In the genomic region with DNA sequence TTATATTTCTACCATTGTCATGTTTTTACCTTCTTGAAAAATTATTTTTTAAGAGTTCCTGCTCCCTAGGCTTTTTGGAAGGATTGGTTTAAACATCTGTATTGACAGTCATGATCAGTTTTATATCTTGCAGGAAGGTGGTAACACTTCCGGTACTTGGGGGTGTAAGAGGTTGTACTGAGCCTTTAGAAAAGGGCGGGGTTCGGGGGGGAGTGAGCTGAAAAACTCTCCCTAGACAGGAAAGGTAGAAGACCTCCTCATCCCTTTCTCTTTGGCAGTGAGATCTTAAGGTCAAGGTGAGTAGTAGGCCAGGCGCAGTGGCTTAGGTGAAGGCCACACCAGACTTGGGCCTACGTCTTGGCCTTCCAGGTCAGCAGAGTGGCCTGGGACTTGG, we compare ENCODE assay signal across 11 cellular contexts. TPM values are rescaled to one million over a fixed set of nuclear protein-coding genes. Genes with fewer than 3 reads are reported as not detected.
A peak's percentile ranks its signal among the peaks of the same experiment; 100 is the strongest.
DNase-seq lines count a peak whose midpoint lies in the region; ATAC-seq and TF ChIP-seq lines count a peak whose summit lies in the region.
"Had no signal": no experiment of that assay in that cellular context is flagged by ENCODE, and none has a peak within 500 bp of the region (broad histone marks: within the 10 kb centered on the region; RNA-seq: fewer than 3 reads in every experiment).

No MANE protein-coding gene starts in this region.

- H3K27me3 ChIP-seq in cardiac muscle cell: no peaks in the 10 kb centered on the region
- H3K27me3 ChIP-seq in fibroblast of lung (ENCODE audit: control insufficient read depth, insufficient read depth, low read length): peaks cover 4% of the 10 kb centered on the region
- H3K27me3 ChIP-seq: BLaER1 treated with 17β-estradiol and CSF1 and Interleukin-3, amounts not matched to agents 10 nM and 100 nM had no signal

- peak overlapping the region; percentile 54 to 86 (median 85) for H3K4me3 Mint-ChIP-seq in nephron
- no peak overlapping the region for H3K4me3 Mint-ChIP-seq in HFFc6

- H3K27ac Mint-ChIP-seq in nephron (peak overlapping the region; percentile 79 to 94 (median 83)), HFFc6 (no peak overlapping the region)

- H3K4me3 ChIP-seq in cardiac muscle cell (peak overlapping the region; percentile 61), fibroblast of lung (replicated peaks in 1 of 4; ENCODE audit: control extremely low read depth in 1 of 4, insufficient read depth in 1 of 4, low read depth in 3 of 4, low read length in 4 of 4) (peak overlapping the region in 3 of 4 experiments; percentile 15 to 57 (median 46))
- H3K4me3 ChIP-seq: BLaER1 treated with 17β-estradiol and CSF1 and Interleukin-3, amounts not matched to agents 10 nM and 100 nM had no signal

- in situ Hi-C loops in GM13976 (cut with MboI; ENCODE audit: low sequenced_read_pairs, unreplicated experiment): no loop called here

- no peak overlapping the region for H3K9ac ChIP-seq in fibroblast of lung (ENCODE audit: insufficient read depth, low read length)
- H3K9ac ChIP-seq: BLaER1 treated with 17β-estradiol and CSF1 and Interleukin-3, amounts not matched to agents 10 nM and 100 nM had no signal

- no peak overlapping the region for H2AFZ ChIP-seq in fibroblast of lung (ENCODE audit: low read length)

- H4K20me1 ChIP-seq in fibroblast of lung (ENCODE audit: control insufficient read depth, extremely low read depth, insufficient read depth, low read length): no peaks in the 10 kb centered on the region
- H4K20me1 ChIP-seq: BLaER1 treated with 17β-estradiol and CSF1 and Interleukin-3, amounts not matched to agents 10 nM and 100 nM had no signal

- no peaks in the 10 kb centered on the region for H3K36me3 ChIP-seq in cardiac muscle cell
- H3K36me3 ChIP-seq in fibroblast of lung (ENCODE audit: control insufficient read depth, insufficient read depth, low read length): no peaks in the 10 kb centered on the region
- H3K36me3 ChIP-seq: BLaER1 treated with 17β-estradiol and CSF1 and Interleukin-3, amounts not matched to agents 10 nM and 100 nM had no signal

- DNase-seq in cardiac muscle cell (ENCODE audit: low read depth in 1 of 2, low spot score in 1 of 2) (no peak), cardiac septum (ENCODE audit: low spot score) (no peak), fibroblast of lung (ENCODE audit: low read depth in 2 of 2) (no peak), HFFc6 (no peak), left lobe of liver (ENCODE audit: low spot score) (no peak), glomerular visceral epithelial cell (ENCODE audit: extremely low spot score) (no peak), GM13976 (ENCODE audit: low spot score) (no peak)
- DNase-seq: cerebellar nuclear complex, NCI-H187 treated with DMSO at 0.1 percent for 48 hours had no signal

- no peaks in the 10 kb centered on the region for H3K9me3 Mint-ChIP-seq in nephron
- no peaks in the 10 kb centered on the region for H3K9me3 Mint-ChIP-seq in HFFc6

- H3K4me1 Mint-ChIP-seq in nephron: peaks cover 53% of the 10 kb centered on the region
- H3K4me1 Mint-ChIP-seq in HFFc6 (ENCODE audit: low read depth): no peaks in the 10 kb centered on the region

- peak overlapping the region; percentile 92 for H3K27ac ChIP-seq in cardiac muscle cell
- H3K27ac ChIP-seq in fibroblast of lung (ENCODE audit: insufficient read depth, low read length): no peak overlapping the region
- H3K27ac ChIP-seq: BLaER1 treated with 17β-estradiol and CSF1 and Interleukin-3, amounts not matched to agents 10 nM and 100 nM had no signal

- H3K9me3 ChIP-seq in cardiac muscle cell (ENCODE audit: low read depth) (no peaks in the 10 kb centered on the region), fibroblast of lung (ENCODE audit: control insufficient read depth, insufficient read depth, low read depth, low read length) (no peaks in the 10 kb centered on the region)

- no peak for ATAC-seq in left lobe of liver

- no peak for TF ChIP-seq CTCF in cardiac muscle cell (IDR thresholded peaks at IDR 0.05; ENCODE audit: low read depth, low read length)
- no peak for TF ChIP-seq CTCF in fibroblast of lung (conservative IDR thresholded peaks at IDR 0.05 in 1 of 2, IDR thresholded peaks at IDR 0.05 in 1 of 2; ENCODE audit: low read depth in 1 of 2, low read length in 2 of 2)
- no peak for TF ChIP-seq CTCF in nephron (IDR thresholded peaks at IDR 0.05; ENCODE audit: unreplicated experiment in 3 of 3)
- TF ChIP-seq CTCF in HFFc6 (IDR thresholded peaks at IDR 0.05): no peak
- TF ChIP-seq CTCF in GM13976 (IDR thresholded peaks at IDR 0.05; ENCODE audit: borderline replicate concordance, control extremely low read depth, extremely low read depth, insufficient read depth, missing control alignments): no peak

- H3K4me2 ChIP-seq in fibroblast of lung (ENCODE audit: extremely low read depth, insufficient read depth, low read length): peak overlapping the region; percentile 44
- H3K4me2 ChIP-seq: BLaER1 treated with 17β-estradiol and CSF1 and Interleukin-3, amounts not matched to agents 10 nM and 100 nM had no signal

- H3K36me3 Mint-ChIP-seq in nephron (ENCODE audit: low read depth) (peaks cover 15% of the 10 kb centered on the region), HFFc6 (ENCODE audit: low read depth) (no peaks in the 10 kb centered on the region)

- no peaks in the 10 kb centered on the region for H3K79me2 ChIP-seq in fibroblast of lung (ENCODE audit: control insufficient read depth, insufficient read depth, low read length)

- H3K27me3 Mint-ChIP-seq in nephron (ENCODE audit: low read depth) (peaks cover 3% of the 10 kb centered on the region), HFFc6 (ENCODE audit: insufficient read depth) (peaks cover 13% of the 10 kb centered on the region)

- intact Hi-C loops in cardiac septum (cut with DNase I): loop anchor here (5.0 to 10.0 kb wide), 3 partner anchors 140 to 462 kb away; no protein-coding TSS in a partner anchor

- H3K4me1 ChIP-seq in cardiac muscle cell (ENCODE audit: low read depth) (peaks cover 13% of the 10 kb centered on the region), fibroblast of lung (ENCODE audit: control insufficient read depth, extremely low read depth, insufficient read depth, low read length) (no peaks in the 10 kb centered on the region)
- H3K4me1 ChIP-seq: BLaER1 treated with 17β-estradiol and CSF1 and Interleukin-3, amounts not matched to agents 10 nM and 100 nM had no signal

RNA-seq across cellular contexts. Expression of a gene that starts 0.4 kb away (rescaled TPM):
- total RNA-seq in cardiac muscle cell (21.7 and 41.5 TPM in 2 replicates), cardiac septum (42.8 TPM), fibroblast of lung (3.1 and 3.3 TPM in 2 replicates), left lobe of liver (1.2 TPM)
- polyA plus RNA-seq in cardiac muscle cell (21.4 and 23.8 TPM in 2 replicates), fibroblast of lung (0.38 and 0.68 TPM in 2 replicates)
- 0.27 and 0.31 TPM in 2 replicates for polyA plus RNA-seq in fibroblast of lung (2012)
- 0.08 and 0.30 TPM in 2 replicates for polyA minus RNA-seq in fibroblast of lung (ENCODE audit: low replicate concordance)
- not detected for total RNA-seq in HFFc6 (2021; fragmentation: NEBNext Ultra II Directional; extraction: Animal tissue kit (Norgen Biotek cat#: 25700))
